In genomic region chr3:112101946-112102345, GRCh38 we compare ENCODE assay signal across 15 cellular contexts.
DNase-seq lines count a peak whose midpoint lies in the region; ATAC-seq and TF ChIP-seq lines count a peak whose summit lies in the region.
"Had no signal": no experiment of that assay in that cellular context is flagged by ENCODE, and none has a peak within 500 bp of the region (broad histone marks: within the 10 kb centered on the region; RNA-seq: fewer than 3 reads in every experiment).

No MANE protein-coding gene starts in this region.

- TF ChIP-seq CTCF in fibroblast of pulmonary artery (IDR thresholded peaks at IDR 0.05; ENCODE audit: low read length, missing control alignments) (no peak), GM10266 (IDR thresholded peaks at IDR 0.05; ENCODE audit: control insufficient read depth, insufficient read depth, low read depth, missing control alignments) (no peak)

- H3K27ac Mint-ChIP-seq in stimulated activated naive CD8-positive, alpha-beta T cell treated with anti-CD3 and anti-CD28 coated beads, Interleukin-15, amount 100 ng/mL, for 72 hours = no peak overlapping the region

- H3K4me3 Mint-ChIP-seq in stimulated activated naive CD8-positive, alpha-beta T cell treated with anti-CD3 and anti-CD28 coated beads, Interleukin-15, amount 100 ng/mL, for 72 hours = no peak overlapping the region
- H3K4me3 Mint-ChIP-seq: neural crest cell had no signal

- ATAC-seq in SK-N-SH treated with all-trans-retinoic acid at 6 μM for 48 hours (peak; percentile 68), GM19395 (IDR thresholded peaks at IDR 0.05; ENCODE audit: unreplicated experiment) (no peak), GM19324 (IDR thresholded peaks at IDR 0.05; ENCODE audit: low FRiP score, unreplicated experiment) (no peak)
- peak; percentile 36 for ATAC-seq in stimulated activated naive CD8-positive, alpha-beta T cell treated with anti-CD3 and anti-CD28 coated beads, Interleukin-15, amount 100 ng/mL, for 72 hours
- ATAC-seq: HCT116, K562, left colon had no signal

- peaks cover 13% of the 10 kb centered on the region for H3K4me1 Mint-ChIP-seq in stimulated activated naive CD8-positive, alpha-beta T cell treated with anti-CD3 and anti-CD28 coated beads, Interleukin-15, amount 100 ng/mL, for 72 hours
- H3K4me1 Mint-ChIP-seq: neural crest cell had no signal

- H3K27me3 Mint-ChIP-seq in stimulated activated naive CD8-positive, alpha-beta T cell treated with anti-CD3 and anti-CD28 coated beads, Interleukin-15, amount 100 ng/mL, for 72 hours = no peaks in the 10 kb centered on the region

- DNase-seq in NCI-H146 treated with DMSO at 0.1 percent for 48 hours (lab: John Stamatoyannopoulos, UW; ENCODE audit: unreplicated experiment) (peak; percentile 69), NCI-H146 (lab: John Stamatoyannopoulos, UW) (no peak), fibroblast of pulmonary artery (ENCODE audit: low read depth) (peak; percentile 72), GM10266 (ENCODE audit: extremely low spot score) (no peak)
- DNase-seq in stimulated activated naive CD8-positive, alpha-beta T cell treated with anti-CD3 and anti-CD28 coated beads, Interleukin-15, amount 100 ng/mL, for 72 hours = no peak
- DNase-seq: activated naive CD4-positive, alpha-beta T cell treated with Interleukin-2 at 50 U/mL for 16 hours; DMS79; left colon; NCI-H1930 had no signal

- H3K4me3 ChIP-seq in fibroblast of pulmonary artery (replicated peaks; ENCODE audit: low read depth, low read length) = no peak overlapping the region
- H3K4me3 ChIP-seq: K562 had no signal

- H3K9me3 Mint-ChIP-seq in stimulated activated naive CD8-positive, alpha-beta T cell treated with anti-CD3 and anti-CD28 coated beads, Interleukin-15, amount 100 ng/mL, for 72 hours = no peaks in the 10 kb centered on the region
- H3K9me3 Mint-ChIP-seq: neural crest cell had no signal

TF ChIP-seq in SK-N-SH treated with all-trans-retinoic acid at 6 μM for 48 hours, 23 proteins besides CTCF, POLR2A, EP300 and RAD21:
- TF ChIP-seq ARNTL (CRISPR knock-in tag; IDR thresholded peaks at IDR 0.05; ENCODE audit: borderline replicate concordance, low read depth) (no peak), CSDC2 (CRISPR knock-in tag; IDR thresholded peaks at IDR 0.05) (no peak)

Comparison
In these comparisons a context has a peak if more than half of its experiments do, and no peak if none do; other contexts are left out.
1. DNase-seq: peak in NCI-H146 treated with DMSO at 0.1 percent for 48 hours (single experiment) and fibroblast of pulmonary artery (single experiment); none in NCI-H146 (single experiment), stimulated activated naive CD8-positive, alpha-beta T cell treated with anti-CD3 and anti-CD28 coated beads, Interleukin-15, amount 100 ng/mL, for 72 hours (0 of 2) and GM10266 (single experiment).
2. ATAC-seq: peak in SK-N-SH treated with all-trans-retinoic acid at 6 μM for 48 hours (single experiment) and stimulated activated naive CD8-positive, alpha-beta T cell treated with anti-CD3 and anti-CD28 coated beads, Interleukin-15, amount 100 ng/mL, for 72 hours (single experiment); none in GM19395 (single experiment) and GM19324 (single experiment).